Comparison of ENCODE assay signal across 1 cellular context in genomic region chr12:121929545-121929944, GRCh38. TPM values are rescaled to one million over a fixed set of nuclear protein-coding genes. Genes with fewer than 3 reads are reported as not detected.
"Had no signal": no experiment of that assay in that cellular context is flagged by ENCODE, and none has a peak within 500 bp of the region (broad histone marks: within the 10 kb centered on the region; RNA-seq: fewer than 3 reads in every experiment).

No MANE protein-coding gene starts in this region.

RNA-seq across cellular contexts. Expression of gene CFAP251, which starts 11.2 kb away (rescaled TPM):
- polyA plus RNA-seq: IgD-negative memory B cell had no signal
